Comparison of ENCODE assay signal across 23 cellular contexts in genomic region chrX:138759217-138759943, GRCh38. TPM values are rescaled to one million over a fixed set of nuclear protein-coding genes. Genes with fewer than 3 reads are reported as not detected.
"Had no signal": no experiment of that assay in that cellular context is flagged by ENCODE, and none has a peak within 500 bp of the region (broad histone marks: within the 10 kb centered on the region; RNA-seq: fewer than 3 reads in every experiment).

No MANE protein-coding gene starts in this region.

- ATAC-seq: activated CD8-positive, alpha-beta T cell treated with anti-CD3 and anti-CD28 coated beads for 36 hours; activated T-cell treated with anti-CD3 and anti-CD28 coated beads, Interleukin-2, amount 50 U/mL, for 72 hours; T-cell had no signal

- DNase-seq: activated B cell treated with CpG ODN at 0.5 μM for 24 hours; activated CD8-positive, alpha-beta memory T cell treated with anti-CD3 and anti-CD28 coated beads, Interleukin-2, amount 50 U/mL, for 4 hours; activated CD8-positive, alpha-beta T cell treated with anti-CD3 and anti-CD28 coated beads for 36 hours; activated gamma-delta T cell treated with Interleukin-2 at 50 U/mL for 16 hours; activated naive CD4-positive, alpha-beta T cell treated with anti-CD3 and anti-CD28 coated beads, Interleukin-2, amount 10 ng/mL, durations not matched to agents 7 days and 5 days; activated naive CD8-positive, alpha-beta T cell treated with anti-CD3 and anti-CD28 coated beads for 36 hours; activated T-cell treated with anti-CD3 and anti-CD28 coated beads, Interleukin-2, amount 50 U/mL, for 72 hours; central memory CD4-positive, alpha-beta T cell; Karpas-422; MM.1S; NCI-H1105; NCI-H1436; NCI-H1694 treated with DMSO at 0.1 percent for 48 hours; NCI-H2029 treated with DMSO at 0.1 percent for 48 hours; NCI-H345; NCI-H510A treated with DMSO at 0.1 percent for 48 hours; NCI-H69; T-cell; T-helper 2 cell; T1000 had no signal

- H3K4me3 ChIP-seq: SK-N-MC had no signal

- H3K27ac ChIP-seq: SK-N-MC had no signal

RNA-seq across cellular contexts. Expression of gene FGF13, which starts 47.9 kb away (rescaled TPM):
- total RNA-seq: activated B cell treated with CpG ODN at 0.5 μM for 24 hours; activated CD8-positive, alpha-beta T cell treated with anti-CD3 and anti-CD28 coated beads for 36 hours; activated naive CD8-positive, alpha-beta T cell treated with anti-CD3 and anti-CD28 coated beads for 36 hours; activated T-cell treated with anti-CD3 and anti-CD28 coated beads, Interleukin-2, amount 50 U/mL, for 72 hours; activated T-helper 2 cell treated with anti-CD3 and anti-CD28 coated beads, Interferon-gamma antibody, Interleukin-2, Interleukin-4, amounts not matched to agents 10 μg/mL and 5 μg/mL and 100 μg/mL, durations not matched to agents 14 hours and 24 hours and 36 hours; OCI-LY7 had no signal
